In genomic region chr21:37386151-37386550, GRCh38 we compare ENCODE assay signal across 16 cellular contexts.
"Had no signal": no experiment of that assay in that cellular context is flagged by ENCODE, and none has a peak within 500 bp of the region (broad histone marks: within the 10 kb centered on the region; RNA-seq: fewer than 3 reads in every experiment).

No MANE protein-coding gene starts in this region.

- H3K9me3 ChIP-seq: thyroid gland had no signal

- ATAC-seq: foreskin keratinocyte had no signal

- H3K4me3 Mint-ChIP-seq: activated CD8-positive, alpha-beta T cell treated with anti-CD3 and anti-CD28 coated beads, Interleukin-2, amount 10 ng/mL, durations not matched to agents 7 days and 5 days; activated naive CD8-positive, alpha-beta T cell treated with anti-CD3 and anti-CD28 coated beads, Interleukin-2, amount 10 ng/mL, durations not matched to agents 7 days and 5 days; stimulated activated naive CD8-positive, alpha-beta T cell treated with anti-CD3 and anti-CD28 coated beads, Interleukin-15, Interleukin-2, amounts not matched to agents 100 ng/mL and 50 ng/mL, for 24 hours had no signal

- DNase-seq: activated CD4-positive, alpha-beta T cell treated with anti-CD3 and anti-CD28 coated beads for 1 hour; activated CD4-positive, alpha-beta T cell treated with anti-CD3 and anti-CD28 coated beads, Interleukin-2, amount 50 U/mL, for 1 hour; activated CD8-positive, alpha-beta T cell treated with anti-CD3 and anti-CD28 coated beads, Interleukin-2, amount 10 ng/mL, durations not matched to agents 7 days and 5 days; activated naive CD8-positive, alpha-beta T cell treated with anti-CD3 and anti-CD28 coated beads, Interleukin-2, amount 10 ng/mL, durations not matched to agents 7 days and 5 days; cortex of kidney; effector CD4-positive, alpha-beta T cell; foreskin keratinocyte; hippocampal formation; kidney glomerular epithelial cell; occipital lobe; stimulated activated CD4-positive, alpha-beta T cell treated with anti-CD3 and anti-CD28 coated beads, Interleukin-12 subunit alpha, Interleukin-12 subunit beta, amount 100 ng/mL, for 4 hours; stimulated activated CD4-positive, alpha-beta T cell treated with anti-CD3 and anti-CD28 coated beads, Interleukin-4, amount 100 ng/mL, for 4 hours; substantia nigra; T-cell; thyroid gland had no signal

- H3K4me1 ChIP-seq: foreskin keratinocyte had no signal

- H3K27ac ChIP-seq: foreskin keratinocyte, thyroid gland had no signal

- H3K27me3 Mint-ChIP-seq: activated naive CD8-positive, alpha-beta T cell treated with anti-CD3 and anti-CD28 coated beads, Interleukin-2, amount 10 ng/mL, durations not matched to agents 7 days and 5 days; stimulated activated naive CD8-positive, alpha-beta T cell treated with anti-CD3 and anti-CD28 coated beads, Interleukin-15, Interleukin-2, amounts not matched to agents 100 ng/mL and 50 ng/mL, for 24 hours; T-cell had no signal

- H3K9me3 Mint-ChIP-seq: activated naive CD8-positive, alpha-beta T cell treated with anti-CD3 and anti-CD28 coated beads, Interleukin-2, amount 10 ng/mL, durations not matched to agents 7 days and 5 days had no signal

- H3K4me3 ChIP-seq: thyroid gland had no signal

- H3K36me3 ChIP-seq: thyroid gland had no signal

- H3K27me3 ChIP-seq: foreskin keratinocyte, thyroid gland had no signal

- H3K27ac Mint-ChIP-seq: activated CD8-positive, alpha-beta T cell treated with anti-CD3 and anti-CD28 coated beads, Interleukin-2, amount 10 ng/mL, durations not matched to agents 7 days and 5 days; activated naive CD8-positive, alpha-beta T cell treated with anti-CD3 and anti-CD28 coated beads, Interleukin-2, amount 10 ng/mL, durations not matched to agents 7 days and 5 days had no signal
